Comparison of ENCODE assay signal across 24 cellular contexts in the genomic region with DNA sequence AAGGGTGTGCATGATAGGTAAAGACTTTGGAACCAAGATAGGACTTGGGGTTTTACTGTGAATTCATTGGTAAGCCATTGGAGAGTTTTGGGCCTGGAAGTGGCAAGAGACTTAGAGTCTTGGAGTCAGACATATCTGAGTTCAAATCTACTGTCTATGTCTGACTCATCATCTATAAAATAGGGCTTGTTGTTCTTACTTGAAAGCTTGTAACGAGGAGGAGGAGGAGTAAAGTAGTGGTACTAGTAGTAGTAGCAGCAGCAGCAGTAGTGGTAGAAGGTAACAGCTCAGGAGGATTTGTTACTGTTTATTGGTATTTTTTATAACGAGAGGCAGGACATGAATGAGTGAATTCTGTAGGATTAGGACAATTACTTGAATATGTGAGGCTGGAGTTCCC.
"Had no signal": no experiment of that assay in that cellular context is flagged by ENCODE, and none has a peak within 500 bp of the region (broad histone marks: within the 10 kb centered on the region; RNA-seq: fewer than 3 reads in every experiment).

No MANE protein-coding gene starts in this region.

- H2AFZ ChIP-seq: hepatocyte had no signal

- H3K4me3 Mint-ChIP-seq: activated CD8-positive, alpha-beta T cell treated with anti-CD3 and anti-CD28 coated beads, Interleukin-2, amount 10 ng/mL, durations not matched to agents 7 days and 5 days; activated naive CD4-positive, alpha-beta T cell treated with anti-CD3 and anti-CD28 coated beads, Interleukin-2, amount 50 U/mL, for 24 hours; activated T-helper 1 cell treated with anti-CD3 and anti-CD28 coated beads, Interleukin-12 subunit alpha, Interleukin-12 subunit beta, Interleukin-2, Interleukin-4 antibody, amounts not matched to agents 30 ng/mL and 10 ng/mL and 1 ng/mL, durations not matched to agents 14 hours and 24 hours and 36 hours; brain; immature natural killer cell; natural killer cell had no signal

- H3K4me3 ChIP-seq: hepatocyte, lower lobe of right lung, pancreas, psoas muscle, upper lobe of right lung had no signal

- H3K9me3 ChIP-seq: lower lobe of right lung, pancreas, psoas muscle, upper lobe of right lung had no signal

- H3K27ac ChIP-seq: hepatocyte, lower lobe of right lung, pancreas, psoas muscle, upper lobe of right lung had no signal

- ATAC-seq: activated CD4-positive, CD25-positive, alpha-beta regulatory T cell treated with anti-CD3 and anti-CD28 coated beads, Interleukin-2, amount 50 U/mL, for 24 hours; activated CD8-positive, alpha-beta T cell treated with anti-CD3 and anti-CD28 coated beads, Interleukin-2, amount 10 ng/mL, durations not matched to agents 7 days and 5 days; left lobe of liver; lower lobe of right lung; natural killer cell; pancreas; psoas muscle; right cardiac atrium; upper lobe of right lung had no signal

- H3K36me3 ChIP-seq: lower lobe of right lung, pancreas, upper lobe of right lung had no signal

- H3K4me1 Mint-ChIP-seq: activated naive CD4-positive, alpha-beta T cell treated with anti-CD3 and anti-CD28 coated beads, Interleukin-2, amount 50 U/mL, for 24 hours; immature natural killer cell; natural killer cell had no signal

- FAIRE-seq: frontal cortex, pancreas had no signal

- H3K27me3 Mint-ChIP-seq: activated naive CD4-positive, alpha-beta T cell treated with anti-CD3 and anti-CD28 coated beads, Interleukin-2, amount 50 U/mL, for 24 hours had no signal

- H3K27ac Mint-ChIP-seq: activated CD8-positive, alpha-beta T cell treated with anti-CD3 and anti-CD28 coated beads, Interleukin-2, amount 10 ng/mL, durations not matched to agents 7 days and 5 days; activated naive CD4-positive, alpha-beta T cell treated with anti-CD3 and anti-CD28 coated beads, Interleukin-2, amount 50 U/mL, for 24 hours; activated T-helper 1 cell treated with anti-CD3 and anti-CD28 coated beads, Interleukin-12 subunit alpha, Interleukin-12 subunit beta, Interleukin-2, Interleukin-4 antibody, amounts not matched to agents 30 ng/mL and 10 ng/mL and 1 ng/mL, durations not matched to agents 14 hours and 24 hours and 36 hours; immature natural killer cell; natural killer cell had no signal

- H3K4me1 ChIP-seq: psoas muscle had no signal

- DNase-seq: activated CD4-positive, alpha-beta T cell treated with anti-CD3 and anti-CD28 coated beads, Interleukin-2, amount 50 U/mL, for 1 hour; activated CD8-positive, alpha-beta T cell treated with anti-CD3 and anti-CD28 coated beads, Interleukin-2, amount 10 ng/mL, durations not matched to agents 7 days and 5 days; activated gamma-delta T cell treated with Interleukin-2 at 50 U/mL for 16 hours; anterior cingulate cortex; caudate nucleus; dermis blood vessel endothelial cell; effector CD8-positive, alpha-beta T cell; glutamatergic neuron; immature natural killer cell; lower lobe of right lung; natural killer cell; pancreas; psoas muscle; right cardiac atrium; stimulated activated CD4-positive, alpha-beta T cell treated with anti-CD3 and anti-CD28 coated beads, Interleukin-4, amount 100 ng/mL, for 24 hours; stimulated activated naive CD4-positive, alpha-beta T cell treated with Interleukin-2 at 50 U/mL for 16 hours; upper lobe of right lung had no signal

- H3K9me3 Mint-ChIP-seq: activated naive CD4-positive, alpha-beta T cell treated with anti-CD3 and anti-CD28 coated beads, Interleukin-2, amount 50 U/mL, for 24 hours; immature natural killer cell; natural killer cell had no signal

- H3K36me3 Mint-ChIP-seq: immature natural killer cell, natural killer cell had no signal

- H3K27me3 ChIP-seq: hepatocyte, pancreas, upper lobe of right lung had no signal

- H3K4me2 ChIP-seq: hepatocyte had no signal
